ENCODE assay signal across 1 cellular context in genomic region chr19:6424190-6424938, GRCh38.
TF ChIP-seq lines count a peak whose summit lies in the region.

KHSRP (minus strand) TSS chr19:6424811; CDS start chr19:6424701, 110 bp downstream.

TF ChIP-seq in K562, 482 proteins besides CTCF, POLR2A, EP300 and RAD21 (continued from another document and continues in another):
- TF ChIP-seq PATZ1 (CRISPR knock-in tag; IDR thresholded peaks at IDR 0.05; ENCODE audit: borderline replicate concordance): no peak
- TF ChIP-seq HNRNPH1 (optimal IDR thresholded peaks at IDR 0.05; ENCODE audit: low read depth, low read length): no peak
- TF ChIP-seq IRF9 (tag; IDR thresholded peaks at IDR 0.05): no peak
- no peak for TF ChIP-seq OTX1 (CRISPR knock-in tag; IDR thresholded peaks at IDR 0.05)
- TF ChIP-seq NCOA6 (IDR thresholded peaks at IDR 0.05): no peak
- no peak for TF ChIP-seq PTTG1 (tag; IDR thresholded peaks at IDR 0.05; ENCODE audit: low read depth)
- TF ChIP-seq E4F1 (CRISPR knock-in tag; IDR thresholded peaks at IDR 0.05; ENCODE audit: borderline replicate concordance): no peak
- TF ChIP-seq E2F6 (IDR thresholded peaks at IDR 0.05; ENCODE audit: borderline replicate concordance in 1 of 2, extremely low read depth in 1 of 2, insufficient read depth in 1 of 2, insufficient read length in 1 of 2, low read depth in 1 of 2, low read length in 1 of 2, poor library complexity in 1 of 2, severe bottlenecking in 1 of 2): peak in 1 of 2 experiments; percentile 87
- no peak for TF ChIP-seq JUN (IDR thresholded peaks at IDR 0.05; ENCODE audit: borderline replicate concordance, low read depth, low read length)
- TF ChIP-seq JUN (CRISPR knock-in tag; IDR thresholded peaks at IDR 0.05; ENCODE audit: borderline replicate concordance): no peak
- no peak for TF ChIP-seq CBFA2T2 (conservative IDR thresholded peaks at IDR 0.05)
- TF ChIP-seq PURB (CRISPR knock-in tag; IDR thresholded peaks at IDR 0.05; ENCODE audit: low read depth): no peak
- TF ChIP-seq E2F3 (CRISPR knock-in tag; IDR thresholded peaks at IDR 0.05): peak; percentile 68; the same call in 1 of the 2 replicates
- no peak for TF ChIP-seq ATF3 (IDR thresholded peaks at IDR 0.05)
- TF ChIP-seq ATF3 (CRISPR knock-in tag; conservative IDR thresholded peaks at IDR 0.05): no peak
- no peak for TF ChIP-seq ZBTB40 (IDR thresholded peaks at IDR 0.05)
- no peak for TF ChIP-seq ZBTB40 (CRISPR knock-in tag; IDR thresholded peaks at IDR 0.05)
- TF ChIP-seq PHB2 (IDR thresholded peaks at IDR 0.05; ENCODE audit: low read depth): no peak
- no peak for TF ChIP-seq DMBX1 (CRISPR knock-in tag; IDR thresholded peaks at IDR 0.05; ENCODE audit: borderline replicate concordance)
- TF ChIP-seq KDM4B (IDR thresholded peaks at IDR 0.05; ENCODE audit: borderline replicate concordance in 2 of 2, low read depth in 1 of 2): 0 out of 4 replicates have a peak, but pooled peaks of 1 of the 2 experiments have one; percentile 59
- no peak for TF ChIP-seq CTCFL (IDR thresholded peaks at IDR 0.05; ENCODE audit: borderline replicate concordance, insufficient read depth, low read depth, low read length, poor library complexity, severe bottlenecking)
- TF ChIP-seq COPS2 (conservative IDR thresholded peaks at IDR 0.05): no peak
- 0 out of 2 replicates have a peak, but pooled peaks have one; percentile 24 for TF ChIP-seq POLR2H (tag; IDR thresholded peaks at IDR 0.05; ENCODE audit: low read depth)
- TF ChIP-seq SUPT5H (IDR thresholded peaks at IDR 0.05): peak; percentile 46
- no peak for TF ChIP-seq FOXM1 (IDR thresholded peaks at IDR 0.05; ENCODE audit: low read depth)
- TF ChIP-seq FOXM1 (CRISPR knock-in tag; IDR thresholded peaks at IDR 0.05; ENCODE audit: low read depth): no peak
- TF ChIP-seq SIN3B (IDR thresholded peaks at IDR 0.05; ENCODE audit: low read depth): 0 out of 2 replicates have a peak, but pooled peaks have one; percentile 35
- no peak for TF ChIP-seq IRF2 (CRISPR knock-in tag; IDR thresholded peaks at IDR 0.05)
- TF ChIP-seq ZNF699 (CRISPR knock-in tag; IDR thresholded peaks at IDR 0.05; ENCODE audit: insufficient replicate concordance): no peak
- no peak for TF ChIP-seq ZNF280B (CRISPR knock-in tag; IDR thresholded peaks at IDR 0.05)
- TF ChIP-seq RNF219 (CRISPR knock-in tag; IDR thresholded peaks at IDR 0.05): no peak
- no peak for TF ChIP-seq ZNF444 (CRISPR knock-in tag; IDR thresholded peaks at IDR 0.05)
- no peak for TF ChIP-seq ZNF707 (CRISPR knock-in tag; conservative IDR thresholded peaks at IDR 0.05)
- 0 out of 4 replicates have a peak, but pooled peaks of 1 of the 2 experiments have one; percentile 49 for TF ChIP-seq NONO (IDR thresholded peaks at IDR 0.05; ENCODE audit: low read depth in 2 of 2, low read length in 1 of 2)
